ENCODE assay signal across 18 cellular contexts in genomic region chr5:89769975-89770374, GRCh38.
A peak's percentile ranks its signal among the peaks of the same experiment; 100 is the strongest.
DNase-seq lines count a peak whose midpoint lies in the region; ATAC-seq and TF ChIP-seq lines count a peak whose summit lies in the region.
"Had no signal": no experiment of that assay in that cellular context is flagged by ENCODE, and none has a peak within 500 bp of the region (broad histone marks: within the 10 kb centered on the region; RNA-seq: fewer than 3 reads in every experiment).

No MANE protein-coding gene starts in this region.

- WGBS in mammary epithelial cell (ENCODE audit: low coverage, missing lambda C conversion rate), result 38% methylated on average over 2 of the region's 2 CpGs

- BruUV-seq in mammary epithelial cell (replicated peaks; lab: Mats Ljungman, UMichigan), result no TSS peak

- H2AFZ ChIP-seq in mammary epithelial cell (ENCODE audit: low read depth, low read length), result no peak overlapping the region

- H3K36me3 ChIP-seq in mammary epithelial cell (ENCODE audit: insufficient read depth, low read length) (no peaks in the 10 kb centered on the region), kidney epithelial cell (ENCODE audit: control insufficient read depth, insufficient read depth, low read length) (no peaks in the 10 kb centered on the region)
- H3K36me3 ChIP-seq: ascending aorta, gastrocnemius medialis, stomach, vagina, WERI-Rb-1 had no signal

- no peaks in the 10 kb centered on the region for H4K20me1 ChIP-seq in mammary epithelial cell (ENCODE audit: insufficient read depth, low read length)

- CTCF ChIA-PET in mammary epithelial cell (lab: Charles Lee; ENCODE audit: low non-redundant PET), result no interaction called here

- no peak overlapping the region for H3K27ac ChIP-seq in mammary epithelial cell (ENCODE audit: insufficient read depth, low read depth, low read length)
- H3K27ac ChIP-seq: ascending aorta, gastrocnemius medialis, stomach, vagina, WERI-Rb-1 had no signal

- no peaks in the 10 kb centered on the region for H3K9me3 ChIP-seq in mammary epithelial cell (replicated peaks; ENCODE audit: insufficient read depth, low read length)
- H3K9me3 ChIP-seq: ascending aorta, gastrocnemius medialis, stomach, vagina had no signal

- H3K4me1 ChIP-seq in mammary epithelial cell (ENCODE audit: insufficient read depth, low read length), result no peaks in the 10 kb centered on the region
- H3K4me1 ChIP-seq: ascending aorta, gastrocnemius medialis, stomach, vagina had no signal

- no peaks in the 10 kb centered on the region for H3K79me2 ChIP-seq in mammary epithelial cell (ENCODE audit: insufficient read depth, low read length)

- dilution Hi-C loops in mammary epithelial cell (cut with HindIII; ENCODE audit: low sequenced_read_pairs), result no loop called here

- H3K27me3 ChIP-seq in mammary epithelial cell (ENCODE audit: insufficient read depth, low read length), result no peaks in the 10 kb centered on the region
- no peaks in the 10 kb centered on the region for H3K27me3 ChIP-seq in kidney epithelial cell (ENCODE audit: control insufficient read depth, insufficient read depth, low read length)
- H3K27me3 ChIP-seq: ascending aorta, gastrocnemius medialis, stomach, vagina had no signal

- in situ Hi-C loops in mammary epithelial cell (cut with MboI; ENCODE audit: low sequenced_read_pairs in 2 of 2), result no loop called here

- H3K4me2 ChIP-seq in mammary epithelial cell (ENCODE audit: insufficient read depth, low read depth, low read length), result no peak overlapping the region

- peak; percentile 65 for DNase-seq in Daoy (ENCODE audit: low read depth)
- peak; percentile 55 for DNase-seq in NCI-H226
- peak; percentile 64 for DNase-seq in mammary epithelial cell
- DNase-seq in kidney epithelial cell (ENCODE audit: low read depth), result peak; percentile 18
- DNase-seq in SIG-M5 treated with dmso at 0.1 percent for 504 hours (lab: John Stamatoyannopoulos, UW; ENCODE audit: unreplicated experiment), result no peak
- no peak for DNase-seq in activated CD4-positive, alpha-beta T cell treated with anti-CD3 and anti-CD28 coated beads for 48 hours
- DNase-seq in NCI-H2081 treated with DMSO at 0.1 percent for 48 hours (lab: John Stamatoyannopoulos, UW), result no peak
- DNase-seq: gastrocnemius medialis; naive thymus-derived CD8-positive, alpha-beta T cell; NCI-H2029 treated with DMSO at 0.1 percent for 48 hours; NCI-H526; stimulated activated CD4-positive, alpha-beta T cell treated with anti-CD3 and anti-CD28 coated beads, Interleukin-15, amount 100 ng/mL, for 24 hours; stomach; WERI-Rb-1 had no signal

- ATAC-seq in GM21723 (IDR thresholded peaks at IDR 0.05; ENCODE audit: unreplicated experiment), result no peak
- ATAC-seq: gastrocnemius medialis; naive thymus-derived CD8-positive, alpha-beta T cell had no signal

- TF ChIP-seq CTCF in mammary epithelial cell (conservative IDR thresholded peaks at IDR 0.05 in 1 of 2, IDR thresholded peaks at IDR 0.05 in 1 of 2; ENCODE audit: extremely low read depth in 1 of 2, insufficient read depth in 1 of 2, low read depth in 1 of 2, low read length in 2 of 2), result no peak
- no peak for TF ChIP-seq CTCF in kidney epithelial cell (IDR thresholded peaks at IDR 0.05; ENCODE audit: insufficient read depth, low read length, poor library complexity, severe bottlenecking)

- H3K9ac ChIP-seq in mammary epithelial cell (ENCODE audit: insufficient read depth, low read length), result no peak overlapping the region

- intact Hi-C loops in mammary epithelial cell (cut with micrococcal nuclease), result no loop called here

- H3K4me3 ChIP-seq in mammary epithelial cell (replicated peaks in 1 of 3; ENCODE audit: insufficient read depth in 1 of 3, low read depth in 2 of 3, low read length in 3 of 3), result no peak overlapping the region
- H3K4me3 ChIP-seq in kidney epithelial cell (ENCODE audit: low read depth, low read length), result no peak overlapping the region
- H3K4me3 ChIP-seq: ascending aorta, gastrocnemius medialis, lung, stomach, vagina had no signal

Comparison
In these comparisons a context has a peak if more than half of its experiments do, and no peak if none do; other contexts are left out.
1. DNase-seq: peak in Daoy (single experiment), NCI-H226 (single experiment), mammary epithelial cell (single experiment) and kidney epithelial cell (single experiment); none in SIG-M5 treated with dmso at 0.1 percent for 504 hours (single experiment), activated CD4-positive, alpha-beta T cell treated with anti-CD3 and anti-CD28 coated beads for 48 hours (single experiment) and NCI-H2081 treated with DMSO at 0.1 percent for 48 hours (single experiment).